ENCODE assay signal across 1 cellular context in genomic region chr6:13409991-13410390, GRCh38.
TF ChIP-seq lines count a peak whose summit lies in the region.

No MANE protein-coding gene starts in this region.

TF ChIP-seq in IMR-90, 13 proteins besides CTCF, POLR2A, EP300 and RAD21 (continued from another document):
- TF ChIP-seq MXI1 (IDR thresholded peaks at IDR 0.05; ENCODE audit: borderline replicate concordance, low read depth, low read length) (no peak), USF2 (IDR thresholded peaks at IDR 0.05; ENCODE audit: low read depth, low read length) (no peak), CHD1 (IDR thresholded peaks at IDR 0.05; ENCODE audit: low read depth, low read length) (no peak), NFE2L2 (IDR thresholded peaks at IDR 0.05; ENCODE audit: low read depth, low read length) (no peak)
